In genomic region chr1:93756656-93757055, GRCh38 we compare ENCODE assay signal across 14 cellular contexts.
"Had no signal": no experiment of that assay in that cellular context is flagged by ENCODE, and none has a peak within 500 bp of the region (broad histone marks: within the 10 kb centered on the region; RNA-seq: fewer than 3 reads in every experiment).

No MANE protein-coding gene starts in this region.

- H3K9me3 ChIP-seq: colonic mucosa, neutrophil, right atrium auricular region, stomach, uterus had no signal

- H3K27me3 Mint-ChIP-seq: activated CD4-positive, alpha-beta T cell treated with anti-CD3 and anti-CD28 coated beads for 36 hours; naive B cell had no signal

- H3K27ac ChIP-seq: colonic mucosa, neutrophil, right atrium auricular region, skin epidermis, stomach, uterus had no signal

- H3K4me3 Mint-ChIP-seq: activated CD4-positive, alpha-beta T cell treated with anti-CD3 and anti-CD28 coated beads for 36 hours; activated CD8-positive, alpha-beta T cell treated with anti-CD3 and anti-CD28 coated beads, Interleukin-2, amount 10 ng/mL, durations not matched to agents 7 days and 5 days; activated T-helper 1 cell treated with anti-CD3 and anti-CD28 coated beads, Interleukin-12 subunit alpha, Interleukin-12 subunit beta, Interleukin-2, Interleukin-4 antibody, amounts not matched to agents 30 ng/mL and 10 ng/mL and 1 ng/mL, durations not matched to agents 14 hours and 24 hours and 36 hours; naive B cell had no signal

- DNase-seq: activated CD4-positive, alpha-beta T cell treated with anti-CD3 and anti-CD28 coated beads for 36 hours; activated CD8-positive, alpha-beta T cell treated with anti-CD3 and anti-CD28 coated beads, Interleukin-2, amount 10 ng/mL, durations not matched to agents 7 days and 5 days; activated naive CD4-positive, alpha-beta T cell treated with Interleukin-2 at 50 U/mL for 16 hours; colonic mucosa; naive B cell; posterior cingulate gyrus; stimulated activated CD4-positive, alpha-beta T cell treated with anti-CD3 and anti-CD28 coated beads, Interleukin-4, amount 100 ng/mL, for 4 hours; stomach; T-helper 9 cell; uterus had no signal

- H3K4me1 ChIP-seq: colonic mucosa, uterus had no signal

- H3K27me3 ChIP-seq: colonic mucosa, right atrium auricular region, stomach, uterus had no signal

- H3K36me3 Mint-ChIP-seq: naive B cell had no signal

- H3K9me3 Mint-ChIP-seq: activated T-helper 1 cell treated with anti-CD3 and anti-CD28 coated beads, Interleukin-12 subunit alpha, Interleukin-12 subunit beta, Interleukin-2, Interleukin-4 antibody, amounts not matched to agents 30 ng/mL and 10 ng/mL and 1 ng/mL, durations not matched to agents 14 hours and 24 hours and 36 hours had no signal

- H3K36me3 ChIP-seq: colonic mucosa, neutrophil, right atrium auricular region, stomach, uterus had no signal

- H3K27ac Mint-ChIP-seq: activated CD4-positive, alpha-beta T cell treated with anti-CD3 and anti-CD28 coated beads for 36 hours; activated CD8-positive, alpha-beta T cell treated with anti-CD3 and anti-CD28 coated beads, Interleukin-2, amount 10 ng/mL, durations not matched to agents 7 days and 5 days; activated T-helper 1 cell treated with anti-CD3 and anti-CD28 coated beads, Interleukin-12 subunit alpha, Interleukin-12 subunit beta, Interleukin-2, Interleukin-4 antibody, amounts not matched to agents 30 ng/mL and 10 ng/mL and 1 ng/mL, durations not matched to agents 14 hours and 24 hours and 36 hours had no signal

- H3K4me3 ChIP-seq: colonic mucosa, right atrium auricular region, skin epidermis, stomach, uterus had no signal

- ATAC-seq: activated CD4-positive, alpha-beta T cell treated with anti-CD3 and anti-CD28 coated beads for 36 hours; activated CD8-positive, alpha-beta T cell treated with anti-CD3 and anti-CD28 coated beads, Interleukin-2, amount 10 ng/mL, durations not matched to agents 7 days and 5 days had no signal
